36 cellular contexts compared by ENCODE assay signal in the genomic region with DNA sequence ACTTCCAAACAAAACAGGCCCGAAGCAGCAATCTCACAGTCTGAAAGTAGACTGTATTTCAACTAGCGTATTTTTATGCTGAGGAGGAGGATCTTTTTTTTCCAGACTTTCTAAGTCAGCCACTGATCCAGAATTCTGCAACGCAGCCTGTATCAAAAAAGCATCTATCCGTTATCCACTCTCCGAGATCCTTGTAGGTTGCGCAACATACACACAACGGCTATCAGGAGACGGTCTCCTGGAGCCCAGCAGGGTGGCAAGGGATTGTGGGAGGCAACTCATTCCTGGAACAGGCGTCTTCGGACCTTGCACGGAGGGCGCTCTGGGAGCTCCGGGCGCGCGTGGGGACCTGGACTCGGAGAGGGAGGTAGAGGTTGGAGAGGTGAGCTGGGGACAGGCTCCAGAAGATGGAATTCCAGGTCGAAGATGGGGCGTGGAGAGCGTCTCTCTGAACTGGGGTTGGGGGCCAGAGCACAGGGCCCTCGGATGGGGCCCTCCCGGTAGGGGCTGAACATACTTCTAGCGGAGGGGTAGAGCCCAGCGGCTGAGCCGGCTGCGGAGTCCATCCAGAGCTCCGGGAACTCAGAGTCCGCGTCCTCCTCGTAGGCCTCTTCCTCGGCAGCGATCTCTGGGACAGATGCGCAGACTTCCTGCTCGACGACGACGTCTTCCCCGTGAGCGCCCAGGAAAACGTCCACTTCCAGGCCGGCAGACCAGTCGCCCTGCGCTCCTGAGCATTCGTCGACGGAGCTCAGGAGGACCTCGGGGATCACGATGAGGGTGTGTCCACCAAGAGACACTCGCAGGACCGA. TPM values are rescaled to one million over a fixed set of nuclear protein-coding genes. Genes with fewer than 3 reads are reported as not detected.
"Had no signal": no experiment of that assay in that cellular context is flagged by ENCODE, and none has a peak within 500 bp of the region (broad histone marks: within the 10 kb centered on the region; RNA-seq: fewer than 3 reads in every experiment).

No MANE protein-coding gene starts in this region.

- H2AFZ ChIP-seq: parathyroid adenoma had no signal

- DNase-seq: dermis blood vessel endothelial cell; effector memory CD4-positive, alpha-beta T cell; foreskin melanocyte; glutamatergic neuron; heart right ventricle; hippocampal formation; kidney glomerular epithelial cell; mesenchymal stem cell; mucosa of descending colon; naive B cell; stimulated activated CD4-positive, alpha-beta T cell treated with anti-CD3 and anti-CD28 coated beads, Interleukin-12 subunit alpha, Interleukin-12 subunit beta, amount 100 ng/mL, for 4 hours; stimulated activated CD4-positive, alpha-beta T cell treated with anti-CD3 and anti-CD28 coated beads, Interleukin-1b, Interleukin-23, amount 100 ng/mL, for 48 hours; stimulated activated CD4-positive, alpha-beta T cell treated with anti-CD3 and anti-CD28 coated beads, Interleukin-4, amount 100 ng/mL, for 1 hour; stimulated activated CD8-positive, alpha-beta memory T cell treated with anti-CD3 and anti-CD28 coated beads, Interleukin-4, amount 100 ng/mL, for 48 hours; stimulated activated naive CD4-positive, alpha-beta T cell; stimulated activated naive CD8-positive, alpha-beta T cell treated with anti-CD3 and anti-CD28 coated beads, Interleukin-15, amount 100 ng/mL, for 72 hours; thyroid gland; trophoblast cell had no signal

- H3K9me3 ChIP-seq: mucosa of descending colon, thyroid gland, vagina had no signal

- H3K27ac ChIP-seq: coronary artery, esophagus muscularis mucosa, heart right ventricle, parathyroid adenoma, suprapubic skin, thyroid gland, vagina had no signal

- H3K4me1 ChIP-seq: esophagus muscularis mucosa, heart right ventricle, parathyroid adenoma, suprapubic skin, thyroid gland, vagina had no signal

- H3K36me3 ChIP-seq: esophagus muscularis mucosa, heart right ventricle, suprapubic skin, thyroid gland, vagina had no signal

- H3K79me2 ChIP-seq: parathyroid adenoma had no signal

- H3K27me3 ChIP-seq: esophagus muscularis mucosa, suprapubic skin, thyroid gland, vagina had no signal

- FAIRE-seq: endothelial cell of umbilical vein, islet of Langerhans had no signal

- H3K4me3 ChIP-seq: coronary artery, esophagus muscularis mucosa, heart right ventricle, mucosa of descending colon, smooth muscle cell, suprapubic skin, thyroid gland, vagina had no signal

- H3K4me2 ChIP-seq: smooth muscle cell had no signal

- H3K9ac ChIP-seq: parathyroid adenoma had no signal

- ATAC-seq: heart right ventricle; mucosa of descending colon; sciatic nerve; stimulated activated naive CD8-positive, alpha-beta T cell treated with anti-CD3 and anti-CD28 coated beads, Interleukin-15, amount 100 ng/mL, for 72 hours had no signal

RNA-seq across cellular contexts. Expression of gene PRR23C, which starts 0.9 kb away (rescaled TPM):
- total RNA-seq: dermis blood vessel endothelial cell; endothelial cell of umbilical vein; epithelial cell of proximal tubule; esophagus muscularis mucosa; heart right ventricle; liver; lung microvascular endothelial cell; mesothelial cell of epicardium; mucosa of descending colon; natural killer cell treated with Interleukin-12 subunit alpha and Interleukin-12 subunit beta and Interleukin-15 and Interleukin-18, amount 100 ng/mL, for 72 hours; neural crest cell; osteoblast; progenitor cell of endocrine pancreas; sciatic nerve; smooth muscle cell; suprapubic skin; thyroid gland; ureter; vagina had no signal
- polyA plus RNA-seq: endothelial cell of umbilical vein, heart right ventricle, liver, smooth muscle cell had no signal

RNA-seq across cellular contexts. Expression of gene PRR23B, which starts 23.0 kb away (rescaled TPM):
- total RNA-seq: dermis blood vessel endothelial cell; endothelial cell of umbilical vein; epithelial cell of proximal tubule; esophagus muscularis mucosa; heart right ventricle; liver; lung microvascular endothelial cell; mesothelial cell of epicardium; mucosa of descending colon; natural killer cell treated with Interleukin-12 subunit alpha and Interleukin-12 subunit beta and Interleukin-15 and Interleukin-18, amount 100 ng/mL, for 72 hours; neural crest cell; osteoblast; progenitor cell of endocrine pancreas; sciatic nerve; smooth muscle cell; suprapubic skin; thyroid gland; ureter; vagina had no signal
- polyA plus RNA-seq: endothelial cell of umbilical vein, heart right ventricle, liver, smooth muscle cell had no signal

RNA-seq across cellular contexts. Expression of gene PRR23A, which starts 37.7 kb away (rescaled TPM):
- total RNA-seq: dermis blood vessel endothelial cell; endothelial cell of umbilical vein; epithelial cell of proximal tubule; esophagus muscularis mucosa; heart right ventricle; liver; lung microvascular endothelial cell; mesothelial cell of epicardium; mucosa of descending colon; natural killer cell treated with Interleukin-12 subunit alpha and Interleukin-12 subunit beta and Interleukin-15 and Interleukin-18, amount 100 ng/mL, for 72 hours; neural crest cell; osteoblast; progenitor cell of endocrine pancreas; sciatic nerve; smooth muscle cell; suprapubic skin; thyroid gland; ureter; vagina had no signal
- polyA plus RNA-seq: endothelial cell of umbilical vein, heart right ventricle, liver, smooth muscle cell had no signal
